In the genomic region with DNA sequence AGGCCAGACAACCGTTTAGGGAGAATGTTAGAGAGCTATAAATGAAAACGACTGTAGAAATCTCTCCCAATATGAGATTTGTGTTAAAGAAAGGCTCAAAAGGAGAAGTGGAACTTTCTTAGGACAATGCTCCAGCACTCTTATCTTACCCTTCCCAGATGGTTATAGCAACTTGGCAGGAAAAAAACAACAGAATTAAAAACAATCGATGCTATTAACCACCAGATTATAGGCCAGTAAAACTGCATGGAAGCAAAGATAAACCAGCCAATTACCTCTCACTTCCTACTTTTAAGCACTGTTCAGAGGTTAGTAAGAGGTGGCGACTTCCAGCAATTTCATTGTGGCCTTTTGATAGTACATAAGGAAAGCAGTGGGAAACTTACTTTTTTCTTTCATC, we compare ENCODE assay signal across 18 cellular contexts.
A peak's percentile ranks its signal among the peaks of the same experiment; 100 is the strongest.
DNase-seq lines count a peak whose midpoint lies in the region; ATAC-seq, FAIRE-seq and TF ChIP-seq lines count a peak whose summit lies in the region.
"Had no signal": no experiment of that assay in that cellular context is flagged by ENCODE, and none has a peak within 500 bp of the region (broad histone marks: within the 10 kb centered on the region; RNA-seq: fewer than 3 reads in every experiment).

No MANE protein-coding gene starts in this region.

- H3K27me3 Mint-ChIP-seq in T-helper 17 cell, result no peaks in the 10 kb centered on the region
- H3K27me3 Mint-ChIP-seq in natural killer cell treated with Interleukin-12 subunit alpha and Interleukin-12 subunit beta and Interleukin-15 and Interleukin-18, amount 100 ng/mL, for 72 hours, result no peaks in the 10 kb centered on the region

- dilution Hi-C loops in endothelial cell of umbilical vein (cut with MboI; ENCODE audit: extremely low pct_ligation_motif_present, low sequenced_read_pairs), result no loop called here

- H4K20me1 ChIP-seq in endothelial cell of umbilical vein (replicated peaks; ENCODE audit: control insufficient read depth, extremely low read depth, insufficient read depth, low read length), result no peaks in the 10 kb centered on the region

- no peaks in the 10 kb centered on the region for H3K27me3 ChIP-seq in right atrium auricular region
- no peaks in the 10 kb centered on the region for H3K27me3 ChIP-seq in endothelial cell of umbilical vein (ENCODE audit: control insufficient read depth in 2 of 2, insufficient read depth in 2 of 2, low read length in 2 of 2)
- H3K27me3 ChIP-seq: MG63, SJSA1 had no signal

- H3K4me3 ChIP-seq in right atrium auricular region (no peak overlapping the region), endothelial cell of umbilical vein (replicated peaks in 1 of 3; ENCODE audit: insufficient read depth in 1 of 3, low read depth in 1 of 3, low read length in 3 of 3) (no peak overlapping the region)
- H3K4me3 ChIP-seq: GM23248, MG63, SJSA1 had no signal

- H3K4me1 Mint-ChIP-seq in T-helper 17 cell, result peaks cover 8% of the 10 kb centered on the region
- peaks cover 3 to 7% of the 10 kb centered on the region in 2 donors for H3K4me1 Mint-ChIP-seq in natural killer cell treated with Interleukin-12 subunit alpha and Interleukin-12 subunit beta and Interleukin-15 and Interleukin-18, amount 100 ng/mL, for 72 hours (ENCODE audit: low read depth in 2 of 2)

- no peaks in the 10 kb centered on the region for H3K36me3 ChIP-seq in right atrium auricular region
- H3K36me3 ChIP-seq in endothelial cell of umbilical vein (ENCODE audit: control insufficient read depth in 2 of 2, extremely low read depth in 1 of 2, insufficient read depth in 2 of 2, low read length in 2 of 2), result no peaks in the 10 kb centered on the region
- H3K36me3 ChIP-seq: SJSA1 had no signal

- BruUV-seq in endothelial cell of umbilical vein (replicated peaks; lab: Mats Ljungman, UMichigan), result no TSS peak

- POLR2A ChIA-PET in endothelial cell of umbilical vein (lab: Charles Lee), result no interaction called here

- no peak for TF ChIP-seq POLR2A in endothelial cell of umbilical vein (IDR thresholded peaks at IDR 0.05; ENCODE audit: low read depth, low read length)

- CTCF ChIA-PET in endothelial cell of umbilical vein (lab: Charles Lee), result interaction anchor here (0.6 kb wide), 1 partner anchor 169 kb away, joined by 4 read pairs; no protein-coding TSS in a partner anchor

- no peak for FAIRE-seq in endothelial cell of umbilical vein (lab: Jason Lieb, UNC)

- H2AFZ ChIP-seq in endothelial cell of umbilical vein (ENCODE audit: low read depth, low read length), result no peak overlapping the region
- H2AFZ ChIP-seq: GM23248 had no signal

- no peaks in the 10 kb centered on the region for H3K9me3 ChIP-seq in right atrium auricular region
- no peaks in the 10 kb centered on the region for H3K9me3 ChIP-seq in T-helper 17 cell (ENCODE audit: control insufficient read depth, low read length, poor library complexity, severe bottlenecking)
- H3K9me3 ChIP-seq in endothelial cell of umbilical vein (replicated peaks; ENCODE audit: control insufficient read depth, insufficient read depth, low read length), result no peaks in the 10 kb centered on the region
- H3K9me3 ChIP-seq: MG63, SJSA1 had no signal

- ATAC-seq in Right ventricle myocardium superior (ENCODE audit: poor library complexity) (peak; percentile 18), T-helper 17 cell (no peak)
- no peak for ATAC-seq in natural killer cell treated with Interleukin-12 subunit alpha and Interleukin-12 subunit beta and Interleukin-15 and Interleukin-18, amount 100 ng/mL, for 72 hours

- no peak overlapping the region for H3K9ac ChIP-seq in endothelial cell of umbilical vein (replicated peaks; ENCODE audit: extremely low read depth, insufficient read depth, low read length)
- H3K9ac ChIP-seq: GM23248, KMS-11 had no signal

- no peaks in the 10 kb centered on the region for H3K79me2 ChIP-seq in endothelial cell of umbilical vein (ENCODE audit: control insufficient read depth, insufficient read depth, low read length)

- intact Hi-C loops in Right ventricle myocardium superior (cut with DNase I) (loop anchor here (10.0 kb wide), 1 partner anchor 436 kb away; no protein-coding TSS in a partner anchor), endothelial cell of umbilical vein (cut with micrococcal nuclease) (no loop called here)

- no peak overlapping the region for H3K27ac ChIP-seq in right atrium auricular region
- H3K27ac ChIP-seq in endothelial cell of umbilical vein (ENCODE audit: insufficient read depth, low read depth, low read length), result no peak overlapping the region
- H3K27ac ChIP-seq: GM23248, HL-60, KMS-11, RWPE1, SJSA1 had no signal

- TF ChIP-seq CTCF in right atrium auricular region (IDR thresholded peaks at IDR 0.05) (no peak), endothelial cell of umbilical vein (IDR thresholded peaks at IDR 0.05; ENCODE audit: extremely low read depth in 1 of 2, insufficient read depth in 1 of 2, low read depth in 1 of 2, low read length in 2 of 2) (no peak)

- DNase-seq in Right ventricle myocardium superior (no peak), right atrium auricular region (ENCODE audit: low spot score) (no peak), T-helper 17 cell (no peak), endothelial cell of umbilical vein (ENCODE audit: low read depth, low spot score) (peak; percentile 87), DMS 273 (lab: John Stamatoyannopoulos, UW; ENCODE audit: unreplicated experiment) (no peak), NCI-H1092 treated with DMSO at 0.1 percent for 48 hours (lab: John Stamatoyannopoulos, UW) (no peak)
- no peak for DNase-seq in activated naive CD4-positive, alpha-beta T cell treated with Interleukin-2 at 50 U/mL for 16 hours
- no peak for DNase-seq in natural killer cell treated with Interleukin-12 subunit alpha and Interleukin-12 subunit beta and Interleukin-15 and Interleukin-18, amount 100 ng/mL, for 72 hours (ENCODE audit: low spot score)
- DNase-seq: C1 segment of cervical spinal cord, GM23248, MG63, NCI-H1417 treated with DMSO at 0.1 percent for 48 hours, NCI-H2029, NCI-H510A treated with DMSO at 0.1 percent for 48 hours had no signal

- H3K36me3 Mint-ChIP-seq in T-helper 17 cell (ENCODE audit: low read depth), result no peaks in the 10 kb centered on the region
- peaks cover 3% of the 10 kb centered on the region for H3K36me3 Mint-ChIP-seq in natural killer cell treated with Interleukin-12 subunit alpha and Interleukin-12 subunit beta and Interleukin-15 and Interleukin-18, amount 100 ng/mL, for 72 hours

- H3K4me3 Mint-ChIP-seq in T-helper 17 cell, result no peak overlapping the region
- H3K4me3 Mint-ChIP-seq in natural killer cell treated with Interleukin-12 subunit alpha and Interleukin-12 subunit beta and Interleukin-15 and Interleukin-18, amount 100 ng/mL, for 72 hours, result no peak overlapping the region

- no peaks in the 10 kb centered on the region for H3K9me3 Mint-ChIP-seq in natural killer cell treated with Interleukin-12 subunit alpha and Interleukin-12 subunit beta and Interleukin-15 and Interleukin-18, amount 100 ng/mL, for 72 hours

- H3K27ac Mint-ChIP-seq in T-helper 17 cell, result peak overlapping the region; percentile 21
- H3K27ac Mint-ChIP-seq in natural killer cell treated with Interleukin-12 subunit alpha and Interleukin-12 subunit beta and Interleukin-15 and Interleukin-18, amount 100 ng/mL, for 72 hours, result no peak overlapping the region

- H3K4me1 ChIP-seq in right atrium auricular region (peaks cover 0 to 5% of the 10 kb centered on the region in 2 donors), endothelial cell of umbilical vein (ENCODE audit: control insufficient read depth, extremely low read depth, insufficient read depth, low read length) (peaks cover 6% of the 10 kb centered on the region)
- H3K4me1 ChIP-seq: SJSA1 had no signal

- peaks cover 2% of the 10 kb centered on the region for H3K9me1 ChIP-seq in endothelial cell of umbilical vein (replicated peaks; ENCODE audit: control insufficient read depth, extremely low read depth, insufficient read depth, low read length)

- H3K4me2 ChIP-seq in endothelial cell of umbilical vein (ENCODE audit: insufficient read depth, low read length), result no peak overlapping the region
- H3K4me2 ChIP-seq: KMS-11 had no signal

TF ChIP-seq in endothelial cell of umbilical vein, 7 proteins besides CTCF, POLR2A, EP300 and RAD21:
- no peak for TF ChIP-seq POLR2AphosphoS5 (IDR thresholded peaks at IDR 0.05; ENCODE audit: insufficient read depth, low read depth, low read length)
- TF ChIP-seq MYC (IDR thresholded peaks at IDR 0.05; ENCODE audit: low read depth, low read length), result no peak
- no peak for TF ChIP-seq FOS (IDR thresholded peaks at IDR 0.05; ENCODE audit: borderline replicate concordance, insufficient read depth, low read length)
- TF ChIP-seq EZH2 (IDR thresholded peaks at IDR 0.05; ENCODE audit: borderline replicate concordance, low read depth, low read length, severe bottlenecking), result no peak
- TF ChIP-seq, protein P1, sequence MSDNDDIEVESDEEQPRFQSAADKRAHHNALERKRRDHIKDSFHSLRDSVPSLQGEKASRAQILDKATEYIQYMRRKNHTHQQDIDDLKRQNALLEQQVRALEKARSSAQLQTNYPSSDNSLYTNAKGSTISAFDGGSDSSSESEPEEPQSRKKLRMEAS (IDR thresholded peaks at IDR 0.05; ENCODE audit: insufficient read depth, insufficient read length), result no peak
